Comparison of ENCODE assay signal across 8 cellular contexts in genomic region chr16:30942421-30942796, GRCh38. TPM values are rescaled to one million over a fixed set of nuclear protein-coding genes. Genes with fewer than 3 reads are reported as not detected.
A peak's percentile ranks its signal among the peaks of the same experiment; 100 is the strongest.
DNase-seq lines count a peak whose midpoint lies in the region; ATAC-seq, FAIRE-seq and TF ChIP-seq lines count a peak whose summit lies in the region.

No MANE protein-coding gene starts in this region.

- TF ChIP-seq CTCF in DOHH2 (IDR thresholded peaks at IDR 0.05; ENCODE audit: low read depth, low read length, poor library complexity, severe bottlenecking) (no peak), KMS-11 (conservative IDR thresholded peaks at IDR 0.05; ENCODE audit: low read depth, low read length) (no peak), astrocyte (IDR thresholded peaks at IDR 0.05; ENCODE audit: insufficient read depth, low read depth, low read length) (no peak), lower leg skin (IDR thresholded peaks at IDR 0.05) (no peak)

- peaks cover 11% of the 10 kb centered on the region for H3F3A ChIP-seq in DOHH2 (ENCODE audit: control insufficient read depth, insufficient read depth)

- H3K4me3 Mint-ChIP-seq in astrocyte (ENCODE audit: unreplicated experiment): no peak overlapping the region

- H3K36me3 Mint-ChIP-seq in astrocyte (ENCODE audit: low read depth, unreplicated experiment): peaks cover 10% of the 10 kb centered on the region

- no peak for DNase-seq in astrocyte (ENCODE audit: low read depth)
- no peak for DNase-seq in lower leg skin (ENCODE audit: low spot score in 2 of 2)
- no peak for DNase-seq in Karpas-422
- DNase-seq in germinal center (ENCODE audit: low spot score): no peak

- H3K27me3 ChIP-seq in DOHH2 (ENCODE audit: control insufficient read depth, low read length) (no peaks in the 10 kb centered on the region), KMS-11 (ENCODE audit: insufficient read depth, low read depth) (no peaks in the 10 kb centered on the region), astrocyte (ENCODE audit: insufficient read depth, low read length) (no peaks in the 10 kb centered on the region), mucosa of rectum (ENCODE audit: control insufficient read depth in 2 of 2, insufficient read depth in 2 of 2, low read length in 2 of 2) (no peaks in the 10 kb centered on the region), Karpas-422 (ENCODE audit: low read length) (no peaks in the 10 kb centered on the region)

- peak overlapping the region; percentile 48 for H3K4me2 ChIP-seq in DOHH2 (ENCODE audit: low read length)
- peak overlapping the region; percentile 66 for H3K4me2 ChIP-seq in KMS-11
- H3K4me2 ChIP-seq in astrocyte (ENCODE audit: low read length): no peak overlapping the region
- no peak overlapping the region for H3K4me2 ChIP-seq in Karpas-422 (ENCODE audit: low read depth, low read length, poor library complexity, severe bottlenecking)

- no peaks in the 10 kb centered on the region; the same call in 1 of the 2 replicates for H4K20me1 ChIP-seq in DOHH2 (ENCODE audit: control insufficient read depth, insufficient read depth, low read depth, low read length)
- no peaks in the 10 kb centered on the region for H4K20me1 ChIP-seq in KMS-11 (ENCODE audit: insufficient read depth)
- H4K20me1 ChIP-seq in astrocyte (ENCODE audit: insufficient read depth, low read length): peaks cover 29% of the 10 kb centered on the region
- H4K20me1 ChIP-seq in Karpas-422 (ENCODE audit: insufficient read depth, low read depth, low read length): no peaks in the 10 kb centered on the region

- intact Hi-C loops in lower leg skin (cut with DNase I; ENCODE audit: low total_unique reads): no loop called here

- no peak for FAIRE-seq in astrocyte (lab: Jason Lieb, UNC)

- H3K36me3 ChIP-seq in DOHH2 (ENCODE audit: control insufficient read depth, low read length) (peaks cover 42% of the 10 kb centered on the region), KMS-11 (ENCODE audit: insufficient read depth) (no peaks in the 10 kb centered on the region), astrocyte (ENCODE audit: insufficient read depth, low read length) (peaks cover 21% of the 10 kb centered on the region), mucosa of rectum (ENCODE audit: control insufficient read depth in 2 of 2, insufficient read depth in 2 of 2, low read length in 2 of 2) (peaks cover 0 to 8% of the 10 kb centered on the region in 2 donors), Karpas-422 (ENCODE audit: insufficient read depth, low read length) (peaks cover 16% of the 10 kb centered on the region)

- no peak for TF ChIP-seq POLR2A in lower leg skin (IDR thresholded peaks at IDR 0.05)

- peak overlapping the region; percentile 58 for H3K27ac Mint-ChIP-seq in astrocyte (ENCODE audit: unreplicated experiment)

- H3K9me3 Mint-ChIP-seq in astrocyte (ENCODE audit: unreplicated experiment): no peaks in the 10 kb centered on the region

- H3K9me3 ChIP-seq in DOHH2 (ENCODE audit: control insufficient read depth, insufficient read depth, low read length) (no peaks in the 10 kb centered on the region), astrocyte (ENCODE audit: insufficient read depth, low read depth, low read length) (no peaks in the 10 kb centered on the region), mucosa of rectum (ENCODE audit: control insufficient read depth in 2 of 2, low read length in 2 of 2) (no peaks in the 10 kb centered on the region), Karpas-422 (ENCODE audit: low read length) (no peaks in the 10 kb centered on the region)

- H3K27ac ChIP-seq in DOHH2 (ENCODE audit: low read depth, low read length) (no peak overlapping the region), KMS-11 (peak overlapping the region; percentile 6; the same call in 1 of the 2 replicates), astrocyte (ENCODE audit: low read depth, low read length) (no peak overlapping the region), mucosa of rectum (ENCODE audit: low read depth in 2 of 2, low read length in 2 of 2) (peak overlapping the region; percentile 37 to 48), Karpas-422 (ENCODE audit: low read length) (no peak overlapping the region)

- no peaks in the 10 kb centered on the region for H3K27me3 Mint-ChIP-seq in astrocyte (ENCODE audit: low read depth, unreplicated experiment)

- H3K9me2 ChIP-seq in DOHH2 (replicated peaks; ENCODE audit: control insufficient read depth, low read length) (no peaks in the 10 kb centered on the region), Karpas-422 (replicated peaks; ENCODE audit: insufficient read depth, low read length) (no peaks in the 10 kb centered on the region)

- peaks cover 17% of the 10 kb centered on the region for H3K4me1 ChIP-seq in DOHH2 (ENCODE audit: control insufficient read depth, low read length)
- H3K4me1 ChIP-seq in KMS-11 (ENCODE audit: low read depth, poor library complexity, severe bottlenecking): peaks cover 24% of the 10 kb centered on the region
- peaks cover 7% of the 10 kb centered on the region for H3K4me1 ChIP-seq in astrocyte (ENCODE audit: insufficient read depth, low read length)
- H3K4me1 ChIP-seq in mucosa of rectum (ENCODE audit: control insufficient read depth in 2 of 2, insufficient read depth in 2 of 2, low read length in 2 of 2): peaks cover 14% of the 10 kb centered on the region in 2 donors
- H3K4me1 ChIP-seq in Karpas-422 (ENCODE audit: low read length): peaks cover 9% of the 10 kb centered on the region

- no peak for ATAC-seq in GM18867 (IDR thresholded peaks at IDR 0.05; ENCODE audit: unreplicated experiment)

- H3K79me2 ChIP-seq in DOHH2 (ENCODE audit: control insufficient read depth, low read length): no peaks in the 10 kb centered on the region
- no peaks in the 10 kb centered on the region for H3K79me2 ChIP-seq in KMS-11 (ENCODE audit: insufficient read depth, low read depth)
- peaks cover 11% of the 10 kb centered on the region for H3K79me2 ChIP-seq in astrocyte (ENCODE audit: insufficient read depth, low read length)
- no peaks in the 10 kb centered on the region; the same call in 1 of the 2 replicates for H3K79me2 ChIP-seq in Karpas-422 (ENCODE audit: low read length)

- H3K9ac ChIP-seq in KMS-11 (0 out of 2 replicates have a peak overlapping the region, but pooled peaks have one; percentile 4), astrocyte (ENCODE audit: low read length) (no peak overlapping the region), mucosa of rectum (ENCODE audit: low read depth in 1 of 2, low read length in 2 of 2) (peak overlapping the region; percentile 24 to 44), Karpas-422 (ENCODE audit: low read length) (no peak overlapping the region)

- 81 to 85% methylated on average over 4 of the region's 4 CpGs for WGBS in lower leg skin, 2 donors

- H3K4me3 ChIP-seq in DOHH2 (ENCODE audit: low read length) (peak overlapping the region; percentile 21; the same call in 1 of the 2 replicates), KMS-11 (IDR thresholded peaks at IDR 0.05; ENCODE audit: insufficient read depth, low read depth, low read length) (no peak overlapping the region), astrocyte (ENCODE audit: insufficient read depth, low read depth, low read length) (no peak overlapping the region), mucosa of rectum (ENCODE audit: low read length in 2 of 2) (peak overlapping the region; percentile 31 to 56), lower leg skin (ENCODE audit: low read depth, poor library complexity, severe bottlenecking) (no peak overlapping the region), Karpas-422 (ENCODE audit: low read length) (no peak overlapping the region)

- H2AFZ ChIP-seq in KMS-11 (ENCODE audit: low read depth): peak overlapping the region; percentile 48; the same call in 1 of the 2 replicates
- H2AFZ ChIP-seq in astrocyte (ENCODE audit: low read depth, low read length): no peak overlapping the region
- no peak overlapping the region; the same call in 1 of the 2 replicates for H2AFZ ChIP-seq in Karpas-422 (ENCODE audit: low read length)

- H3K4me1 Mint-ChIP-seq in astrocyte (ENCODE audit: low read depth, unreplicated experiment): peaks cover 17% of the 10 kb centered on the region

RNA-seq across cellular contexts. Expression of gene ORAI3, which starts 6.5 kb away (rescaled TPM):
- total RNA-seq in astrocyte (21.1 and 22.6 TPM in 2 replicates), lower leg skin (10 to 100 TPM; 22.9 to 37.7 (median 34.6) TPM)
- total RNA-seq in Karpas-422 (2014; rRNA removed; shearing (Covaris generic); ENCODE audit: low replicate concordance): 34.0 and 60.7 TPM in 2 replicates

RNA-seq across cellular contexts. Expression of gene SETD1A, which starts 15.1 kb away (rescaled TPM):
- total RNA-seq in astrocyte (15.4 and 18.7 TPM in 2 replicates), lower leg skin (10 to 100 TPM in 3 of 4 donors, 1 to 10 TPM in 1; 9.2 to 22.4 (median 10.7) TPM)
- total RNA-seq in Karpas-422 (2014; rRNA removed; shearing (Covaris generic); ENCODE audit: low replicate concordance): 3.8 and 4.3 TPM in 2 replicates

RNA-seq across cellular contexts. Expression of gene FBXL19, which starts 19.0 kb away (rescaled TPM):
- total RNA-seq in astrocyte (42.3 and 42.5 TPM in 2 replicates), lower leg skin (10 to 100 TPM; 17.7 to 25.1 (median 22.1) TPM)
- 24.5 and 59.5 TPM in 2 replicates for total RNA-seq in Karpas-422 (2014; rRNA removed; shearing (Covaris generic); ENCODE audit: low replicate concordance)

RNA-seq across cellular contexts. Expression of gene HSD3B7, which starts 42.6 kb away (rescaled TPM):
- total RNA-seq in astrocyte: 8.3 and 9.0 TPM in 2 replicates
- total RNA-seq in lower leg skin: 10 to 100 TPM; 12.4 to 29.8 (median 19.0) TPM
- 0.65 and 2.7 TPM in 2 replicates for total RNA-seq in Karpas-422 (2014; rRNA removed; shearing (Covaris generic); ENCODE audit: low replicate concordance)

RNA-seq across cellular contexts. Expression of gene CTF1, which starts 46.0 kb away (rescaled TPM):
- 5.2 and 5.9 TPM in 2 replicates for total RNA-seq in astrocyte
- total RNA-seq in lower leg skin: 1 to 10 TPM in 2 of 4 donors, under 1 TPM in 1, not detected in 1; 0.80 to 3.0 (median 2.5) TPM
- total RNA-seq in Karpas-422 (2014; rRNA removed; shearing (Covaris generic); ENCODE audit: low replicate concordance): 0.94 and 1.1 TPM in 2 replicates

Comparison
In these comparisons a context has a peak if more than half of its experiments do, and no peak if none do; other contexts are left out.
1. H3K27ac ChIP-seq: peak in KMS-11 (single experiment) and mucosa of rectum (2 of 2); none in DOHH2 (single experiment), astrocyte (single experiment) and Karpas-422 (single experiment).
2. H3K4me2 ChIP-seq: peak in DOHH2 (single experiment) and KMS-11 (single experiment); none in astrocyte (single experiment) and Karpas-422 (single experiment).
3. H3K4me3 ChIP-seq: peak in DOHH2 (single experiment) and mucosa of rectum (2 of 2); none in KMS-11 (single experiment), astrocyte (single experiment), lower leg skin (single experiment) and Karpas-422 (single experiment).
4. H3K9ac ChIP-seq: peak in KMS-11 (single experiment) and mucosa of rectum (2 of 2); none in astrocyte (single experiment) and Karpas-422 (single experiment).